8 cellular contexts compared by ENCODE assay signal in genomic region chr13:51585234-51585672, GRCh38. TPM values are rescaled to one million over a fixed set of nuclear protein-coding genes. Genes with fewer than 3 reads are reported as not detected.
DNase-seq lines count a peak whose midpoint lies in the region; ATAC-seq and TF ChIP-seq lines count a peak whose summit lies in the region.

No MANE protein-coding gene starts in this region.

- H4K20me1 ChIP-seq in BLaER1 treated with 17β-estradiol and CSF1 and Interleukin-3, amounts not matched to agents 10 nM and 100 nM = peaks cover 8 to 34% (median 23%) of the 10 kb centered on the region in 11 experiments; a peak in 14 of 22 replicates

- H3K27ac Mint-ChIP-seq in activated naive CD8-positive, alpha-beta T cell treated with anti-CD3 and anti-CD28 coated beads for 36 hours = peak overlapping the region; percentile 97

- H3K4me3 ChIP-seq in BLaER1 treated with 17β-estradiol and CSF1 and Interleukin-3, amounts not matched to agents 10 nM and 100 nM = peak overlapping the region; percentile 81 to 98 (median 94)
- H3K4me3 ChIP-seq in stomach = peak overlapping the region; percentile 77 to 95 (median 90)

- in situ Hi-C loops in KBM-7 (cut with MboI; ENCODE audit: low pct_unique_long_range_greater_than_20kb, low sequenced_read_pairs) = no loop called here

- peaks cover 5% of the 10 kb centered on the region for H3K36me3 Mint-ChIP-seq in activated naive CD8-positive, alpha-beta T cell treated with anti-CD3 and anti-CD28 coated beads for 36 hours

- H3K9me3 Mint-ChIP-seq in activated naive CD8-positive, alpha-beta T cell treated with anti-CD3 and anti-CD28 coated beads for 36 hours = no peaks in the 10 kb centered on the region

- TF ChIP-seq CTCF in stomach (IDR thresholded peaks at IDR 0.05) = no peak
- TF ChIP-seq CTCF in omental fat pad (IDR thresholded peaks at IDR 0.05) = no peak

- peak overlapping the region; percentile 81 to 91 (median 88) for H3K4me2 ChIP-seq in BLaER1 treated with 17β-estradiol and CSF1 and Interleukin-3, amounts not matched to agents 10 nM and 100 nM

- no peak for TF ChIP-seq POLR2A in stomach (IDR thresholded peaks at IDR 0.05)

- DNase-seq in KBM-7 (peak; percentile 51), iris pigment epithelial cell (ENCODE audit: low read depth) (peak; percentile 45), stomach (no peak), NCI-H526 treated with DMSO at 0.1 percent for 48 hours (lab: John Stamatoyannopoulos, UW) (no peak), omental fat pad (ENCODE audit: low spot score) (no peak)
- DNase-seq in activated naive CD8-positive, alpha-beta T cell treated with anti-CD3 and anti-CD28 coated beads for 36 hours = no peak

- peaks cover 38% of the 10 kb centered on the region for H3K4me1 Mint-ChIP-seq in activated naive CD8-positive, alpha-beta T cell treated with anti-CD3 and anti-CD28 coated beads for 36 hours

- ATAC-seq in GM21619 (IDR thresholded peaks at IDR 0.05; ENCODE audit: unreplicated experiment) = no peak
- ATAC-seq in omental fat pad (ENCODE audit: low FRiP score) = no peak

- TF ChIP-seq EP300 in stomach (IDR thresholded peaks at IDR 0.05) = no peak

- intact Hi-C loops in stomach (cut with DNase I; ENCODE audit: low total_unique reads) = loop anchor here (10.0 kb wide), 1 partner anchor 150 kb away; no protein-coding TSS in a partner anchor

- H3K27me3 ChIP-seq in BLaER1 treated with 17β-estradiol and CSF1 and Interleukin-3, amounts not matched to agents 10 nM and 100 nM = no peaks in the 10 kb centered on the region; a peak in 1 of 22 replicates
- H3K27me3 ChIP-seq in stomach = no peaks in the 10 kb centered on the region

- H3K4me1 ChIP-seq in BLaER1 treated with 17β-estradiol and CSF1 and Interleukin-3, amounts not matched to agents 10 nM and 100 nM = peaks cover 11 to 52% (median 17%) of the 10 kb centered on the region in 10 experiments; a peak in 19 of 20 replicates
- peaks cover 12 to 55% (median 40%) of the 10 kb centered on the region in 4 donors for H3K4me1 ChIP-seq in stomach

- H3K9ac ChIP-seq in BLaER1 treated with 17β-estradiol and CSF1 and Interleukin-3, amounts not matched to agents 10 nM and 100 nM = peak overlapping the region; percentile 85 to 93 (median 89)

- no peaks in the 10 kb centered on the region for H3K36me3 ChIP-seq in BLaER1 treated with 17β-estradiol and CSF1 and Interleukin-3, amounts not matched to agents 10 nM and 100 nM
- no peaks in the 10 kb centered on the region for H3K36me3 ChIP-seq in stomach

- peak overlapping the region; percentile 86 for H3K4me3 Mint-ChIP-seq in activated naive CD8-positive, alpha-beta T cell treated with anti-CD3 and anti-CD28 coated beads for 36 hours

- H3K27ac ChIP-seq in BLaER1 treated with 17β-estradiol and CSF1 and Interleukin-3, amounts not matched to agents 10 nM and 100 nM = peak overlapping the region; percentile 72 to 92 (median 90)
- H3K27ac ChIP-seq in stomach = peak overlapping the region; percentile 90 to 96 (median 94)

- WGBS in stomach, 5 donors = 3 to 8% (median 6%) methylated on average over 8 of the region's 8 CpGs

- H3K27me3 Mint-ChIP-seq in activated naive CD8-positive, alpha-beta T cell treated with anti-CD3 and anti-CD28 coated beads for 36 hours = no peaks in the 10 kb centered on the region

- H3K9me3 ChIP-seq in BLaER1 treated with 17β-estradiol and CSF1 and Interleukin-3, amounts not matched to agents 10 nM and 100 nM (replicated peaks in 1 of 11) = no peaks in the 10 kb centered on the region
- H3K9me3 ChIP-seq in stomach = no peaks in the 10 kb centered on the region

RNA-seq across cellular contexts. Expression of gene WDFY2, which starts 1.0 kb away (rescaled TPM):
- 1 to 10 TPM; 6.0 to 7.9 TPM for total RNA-seq in activated naive CD8-positive, alpha-beta T cell treated with anti-CD3 and anti-CD28 coated beads for 36 hours
- 10 to 100 TPM in 4 of 5 donors, 1 to 10 TPM in 1; 1.4 to 22.6 (median 19.8) TPM for total RNA-seq in stomach
- 1 to 10 TPM; 2.0 to 4.7 (median 4.6) TPM for polyA plus RNA-seq in stomach
- 10 to 100 TPM; 13.3 to 26.6 (median 15.8) TPM for total RNA-seq in omental fat pad

Comparison
In these comparisons a context has a peak if more than half of its experiments do, and no peak if none do; other contexts are left out.
1. DNase-seq: peak in KBM-7 (single experiment) and iris pigment epithelial cell (single experiment); none in activated naive CD8-positive, alpha-beta T cell treated with anti-CD3 and anti-CD28 coated beads for 36 hours (single experiment), stomach (single experiment), NCI-H526 treated with DMSO at 0.1 percent for 48 hours (single experiment) and omental fat pad (single experiment).